Comparison of ENCODE assay signal across 9 cellular contexts in genomic region chr3:150414273-150414672, GRCh38. TPM values are rescaled to one million over a fixed set of nuclear protein-coding genes. Genes with fewer than 3 reads are reported as not detected.
A peak's percentile ranks its signal among the peaks of the same experiment; 100 is the strongest.
DNase-seq lines count a peak whose midpoint lies in the region; ATAC-seq and TF ChIP-seq lines count a peak whose summit lies in the region.
"Had no signal": no experiment of that assay in that cellular context is flagged by ENCODE, and none has a peak within 500 bp of the region (broad histone marks: within the 10 kb centered on the region; RNA-seq: fewer than 3 reads in every experiment).

No MANE protein-coding gene starts in this region.

- H3K4me3 ChIP-seq in smooth muscle cell: peak overlapping the region; percentile 97

- H3K79me2 ChIP-seq in smooth muscle cell (ENCODE audit: low read depth): peaks cover 100% of the 10 kb centered on the region

- POLR2A ChIA-PET in activated B cell treated with CpG ODN at 0.5 μM for 24 hours (lab: Charles Lee): no interaction called here

- intact Hi-C loops in activated naive CD4-positive, alpha-beta T cell treated with anti-CD3 and anti-CD28 coated beads for 36 hours (cut with micrococcal nuclease): loop anchor here (5.0 kb wide), 2 partner anchors 453 to 793 kb away; no protein-coding TSS in a partner anchor
- intact Hi-C loops in activated B cell treated with CpG ODN at 0.5 μM for 24 hours (cut with micrococcal nuclease) (loop anchor here (5.0 kb wide), 1 partner anchor 42 kb away; no protein-coding TSS in a partner anchor), sciatic nerve (cut with DNase I) (no loop called here), posterior vena cava (cut with DNase I) (loop anchor here in 1 of 2 donors (10.0 kb wide), 2 partner anchors 61 to 189 kb away; no protein-coding TSS in a partner anchor)

- H3K4me2 ChIP-seq in smooth muscle cell: peak overlapping the region; percentile 92

- DNase-seq in activated naive CD4-positive, alpha-beta T cell treated with anti-CD3 and anti-CD28 coated beads for 36 hours: no peak
- no peak for DNase-seq in activated naive CD4-positive, alpha-beta T cell treated with anti-CD3 and anti-CD28 coated beads, Interleukin-2, amount 50 U/mL, for 16 hours
- no peak for DNase-seq in activated B cell treated with CpG ODN at 0.5 μM for 24 hours
- DNase-seq in glutamatergic neuron: no peak
- no peak for DNase-seq in smooth muscle cell (lab: John Stamatoyannopoulos, UW; ENCODE audit: unreplicated experiment)
- DNase-seq in sciatic nerve (ENCODE audit: low spot score): no peak
- no peak for DNase-seq in NOMO-1 treated with dmso at 0.1 percent for 144 hours (lab: John Stamatoyannopoulos, UW; ENCODE audit: unreplicated experiment)
- DNase-seq in posterior vena cava (ENCODE audit: low spot score): no peak

- H3K27me3 Mint-ChIP-seq in activated naive CD4-positive, alpha-beta T cell treated with anti-CD3 and anti-CD28 coated beads for 36 hours (ENCODE audit: low read depth): no peaks in the 10 kb centered on the region
- no peaks in the 10 kb centered on the region for H3K27me3 Mint-ChIP-seq in activated B cell treated with CpG ODN at 0.5 μM for 24 hours
- H3K27me3 Mint-ChIP-seq in glutamatergic neuron (ENCODE audit: unreplicated experiment): peaks cover 5% of the 10 kb centered on the region
- H3K27me3 Mint-ChIP-seq: dendritic cell treated with granulocyte-macrophage colony-stimulating factor and Interleukin-4, amounts not matched to agents 40 ng/mL and 50 ng/mL, for 4 days had no signal

- H3K9me3 Mint-ChIP-seq in activated naive CD4-positive, alpha-beta T cell treated with anti-CD3 and anti-CD28 coated beads for 36 hours: no peaks in the 10 kb centered on the region
- H3K9me3 Mint-ChIP-seq in activated B cell treated with CpG ODN at 0.5 μM for 24 hours (no peaks in the 10 kb centered on the region), glutamatergic neuron (ENCODE audit: unreplicated experiment) (peaks cover 16% of the 10 kb centered on the region)
- H3K9me3 Mint-ChIP-seq: dendritic cell treated with granulocyte-macrophage colony-stimulating factor and Interleukin-4, amounts not matched to agents 40 ng/mL and 50 ng/mL, for 4 days had no signal

- H3F3A ChIP-seq in smooth muscle cell (ENCODE audit: low read depth): peaks cover 8% of the 10 kb centered on the region

- ATAC-seq in activated B cell treated with CpG ODN at 0.5 μM for 24 hours (ENCODE audit: low read depth) (no peak), sciatic nerve (no peak)

- H3K27me3 ChIP-seq in smooth muscle cell (ENCODE audit: low read depth): no peaks in the 10 kb centered on the region

- H3K4me1 ChIP-seq in smooth muscle cell (ENCODE audit: low read depth): peaks cover 51% of the 10 kb centered on the region

- no peak overlapping the region for H2AFZ ChIP-seq in smooth muscle cell (ENCODE audit: low read depth)

- peaks cover 24% of the 10 kb centered on the region for H3K36me3 Mint-ChIP-seq in activated naive CD4-positive, alpha-beta T cell treated with anti-CD3 and anti-CD28 coated beads for 36 hours (ENCODE audit: low read depth)
- peaks cover 70% of the 10 kb centered on the region for H3K36me3 Mint-ChIP-seq in activated B cell treated with CpG ODN at 0.5 μM for 24 hours (ENCODE audit: low read depth)
- H3K36me3 Mint-ChIP-seq in glutamatergic neuron (ENCODE audit: unreplicated experiment): peaks cover 7% of the 10 kb centered on the region

- WGBS in smooth muscle cell (ENCODE audit: low lambda C conversion rate): 14% methylated on average over 2 of the region's 2 CpGs

- H4K20me1 ChIP-seq in smooth muscle cell (ENCODE audit: low read depth): peaks cover 100% of the 10 kb centered on the region

- H3K27ac ChIP-seq in smooth muscle cell (ENCODE audit: low read depth): peak overlapping the region; percentile 100

- H3K36me3 ChIP-seq in smooth muscle cell (ENCODE audit: low read depth): no peaks in the 10 kb centered on the region

- no peak overlapping the region for H3K27ac Mint-ChIP-seq in activated naive CD4-positive, alpha-beta T cell treated with anti-CD3 and anti-CD28 coated beads for 36 hours
- H3K27ac Mint-ChIP-seq in activated B cell treated with CpG ODN at 0.5 μM for 24 hours: no peak overlapping the region
- H3K27ac Mint-ChIP-seq in glutamatergic neuron (ENCODE audit: unreplicated experiment): no peak overlapping the region
- H3K27ac Mint-ChIP-seq: dendritic cell treated with granulocyte-macrophage colony-stimulating factor and Interleukin-4, amounts not matched to agents 40 ng/mL and 50 ng/mL, for 4 days had no signal

- peaks cover 59% of the 10 kb centered on the region for H3K4me1 Mint-ChIP-seq in activated naive CD4-positive, alpha-beta T cell treated with anti-CD3 and anti-CD28 coated beads for 36 hours (ENCODE audit: low read depth)
- H3K4me1 Mint-ChIP-seq in activated B cell treated with CpG ODN at 0.5 μM for 24 hours (peaks cover 71% of the 10 kb centered on the region), glutamatergic neuron (ENCODE audit: low read depth, unreplicated experiment) (peaks cover 24% of the 10 kb centered on the region)

- peak overlapping the region; percentile 53 for H3K4me3 Mint-ChIP-seq in activated naive CD4-positive, alpha-beta T cell treated with anti-CD3 and anti-CD28 coated beads for 36 hours
- H3K4me3 Mint-ChIP-seq in activated B cell treated with CpG ODN at 0.5 μM for 24 hours: peak overlapping the region; percentile 85
- H3K4me3 Mint-ChIP-seq in glutamatergic neuron (ENCODE audit: unreplicated experiment): peak overlapping the region; percentile 93

- no peaks in the 10 kb centered on the region for H3K9me3 ChIP-seq in smooth muscle cell (replicated peaks; ENCODE audit: low read depth)

- peak overlapping the region; percentile 98 for H3K9ac ChIP-seq in smooth muscle cell (ENCODE audit: low read depth)

- CTCF ChIA-PET in activated naive CD4-positive, alpha-beta T cell treated with anti-CD3 and anti-CD28 coated beads for 36 hours (lab: Charles Lee): interaction anchor here (1.0 to 1.4 kb wide), 2 partner anchors 80 to 82 kb away, joined by 3 read pairs; no protein-coding TSS in a partner anchor
- CTCF ChIA-PET in activated B cell treated with CpG ODN at 0.5 μM for 24 hours (lab: Charles Lee): interaction anchor here (1.4 kb wide), 1 partner anchor 19 kb away, joined by 3 read pairs; no protein-coding TSS in a partner anchor

- TF ChIP-seq CTCF in activated B cell treated with CpG ODN at 0.5 μM for 24 hours (IDR thresholded peaks at IDR 0.05) (no peak), glutamatergic neuron (IDR thresholded peaks at IDR 0.05; ENCODE audit: partially characterized antibody, unreplicated experiment) (no peak), smooth muscle cell (IDR thresholded peaks at IDR 0.05; ENCODE audit: borderline replicate concordance, insufficient read depth, poor library complexity, severe bottlenecking) (no peak)

RNA-seq across cellular contexts. Expression of gene TSC22D2, which starts 6.2 kb away (rescaled TPM):
- 10 to 100 TPM; 13.0 to 13.7 TPM for total RNA-seq in activated naive CD4-positive, alpha-beta T cell treated with anti-CD3 and anti-CD28 coated beads for 36 hours
- total RNA-seq in activated B cell treated with CpG ODN at 0.5 μM for 24 hours (35.9 and 38.9 TPM in 2 replicates), glutamatergic neuron (ENCODE audit: unreplicated experiment) (87.3 TPM), smooth muscle cell (37.0 and 43.5 TPM in 2 replicates), sciatic nerve (30.6 TPM), posterior vena cava (10 to 100 TPM; 41.8 to 68.1 TPM)
- polyA plus RNA-seq in smooth muscle cell: 31.7 and 36.1 TPM in 2 replicates
